ENCODE assay signal across 12 cellular contexts in genomic region chr1:15249032-15249601, GRCh38. TPM values are rescaled to one million over a fixed set of nuclear protein-coding genes. Genes with fewer than 3 reads are reported as not detected.
DNase-seq lines count a peak whose midpoint lies in the region; ATAC-seq, FAIRE-seq and TF ChIP-seq lines count a peak whose summit lies in the region.
"Had no signal": no experiment of that assay in that cellular context is flagged by ENCODE, and none has a peak within 500 bp of the region (broad histone marks: within the 10 kb centered on the region; RNA-seq: fewer than 3 reads in every experiment).

No MANE protein-coding gene starts in this region.

- no peak for FAIRE-seq in pancreas (lab: Jason Lieb, UNC)

- peaks cover 12 to 40% of the 10 kb centered on the region in 2 donors for H3K27me3 Mint-ChIP-seq in CD8-positive, alpha-beta memory T cell

- H3K36me3 Mint-ChIP-seq in CD8-positive, alpha-beta memory T cell, result no peaks in the 10 kb centered on the region

- H3K36me3 ChIP-seq in CD8-positive, alpha-beta memory T cell (ENCODE audit: insufficient read depth, low read length), result no peaks in the 10 kb centered on the region
- no peaks in the 10 kb centered on the region for H3K36me3 ChIP-seq in pancreas

- H3K4me3 Mint-ChIP-seq in CD8-positive, alpha-beta memory T cell, result peak overlapping the region; percentile 10 to 67 (median 55)

- peak; percentile 36 to 73 (median 60) for DNase-seq in CD8-positive, alpha-beta memory T cell
- DNase-seq in M059J (ENCODE audit: low read depth) (peak; percentile 15), EL (no peak), pancreas (no peak)
- DNase-seq in activated T-cell treated with anti-CD3 and anti-CD28 coated beads, Interleukin-2, amount 50 U/mL, for 48 hours, result peak; percentile 64 to 69
- peak; percentile 19 for DNase-seq in stimulated activated CD4-positive, alpha-beta T cell treated with anti-CD3 and anti-CD28 coated beads, Interleukin-12 subunit alpha, Interleukin-12 subunit beta, amount 100 ng/mL, for 4 hours
- DNase-seq: anterior cingulate cortex, PC-9 had no signal

- no peak overlapping the region for H3K4me3 ChIP-seq in CD8-positive, alpha-beta memory T cell (ENCODE audit: low read length)
- no peak overlapping the region for H3K4me3 ChIP-seq in pancreas
- H3K4me3 ChIP-seq: PC-9 had no signal

- peak overlapping the region; percentile 12 to 91 (median 80) for H3K27ac Mint-ChIP-seq in CD8-positive, alpha-beta memory T cell

- no peak overlapping the region for H3K27ac ChIP-seq in CD8-positive, alpha-beta memory T cell (ENCODE audit: low read depth, low read length)
- H3K27ac ChIP-seq in pancreas, result no peak overlapping the region
- H3K27ac ChIP-seq: C4-2B, PC-9 had no signal

- POLR2A ChIA-PET in CD8-positive, alpha-beta memory T cell (lab: Charles Lee), result no interaction called here

- peaks cover 62 to 74% (median 69%) of the 10 kb centered on the region in 3 donors for H3K4me1 Mint-ChIP-seq in CD8-positive, alpha-beta memory T cell

- WGBS in pancreas, 2 donors, result 70 to 78% methylated on average over 6 of the region's 6 CpGs

- CTCF ChIA-PET in CD8-positive, alpha-beta memory T cell (lab: Charles Lee), result no interaction called here

- TF ChIP-seq CTCF in pancreas (IDR thresholded peaks at IDR 0.05), result no peak

- ATAC-seq in GM21528 (IDR thresholded peaks at IDR 0.05; ENCODE audit: low FRiP score, unreplicated experiment) (no peak), HG02571 (IDR thresholded peaks at IDR 0.05; ENCODE audit: unreplicated experiment) (no peak), pancreas (no peak)

- peaks cover 0 to 4% (median 0%) of the 10 kb centered on the region in 5 donors for H3K9me3 Mint-ChIP-seq in CD8-positive, alpha-beta memory T cell

- H3K27me3 ChIP-seq in CD8-positive, alpha-beta memory T cell (ENCODE audit: insufficient read depth, low read length, poor library complexity, severe bottlenecking), result peaks cover 9% of the 10 kb centered on the region
- no peaks in the 10 kb centered on the region for H3K27me3 ChIP-seq in pancreas

- H3K4me1 ChIP-seq in CD8-positive, alpha-beta memory T cell (ENCODE audit: insufficient read depth, low read length), result peaks cover 49% of the 10 kb centered on the region
- H3K4me1 ChIP-seq in pancreas, result no peaks in the 10 kb centered on the region

- no peaks in the 10 kb centered on the region for H3K9me3 ChIP-seq in CD8-positive, alpha-beta memory T cell (ENCODE audit: low read length)
- H3K9me3 ChIP-seq in pancreas, result no peaks in the 10 kb centered on the region

- intact Hi-C loops in pancreas (cut with DNase I), result no loop called here

RNA-seq across cellular contexts. Expression of gene FHAD1, which starts 2.1 kb away (rescaled TPM):
- not detected for total RNA-seq in CD8-positive, alpha-beta memory T cell
- polyA plus RNA-seq in CD8-positive, alpha-beta memory T cell, result not detected
- total RNA-seq in M059J (2014; rRNA removed; shearing (Covaris generic)), result 0.64 and 1.3 TPM in 2 replicates
- 1 to 10 TPM; 1.1 to 5.5 (median 2.2) TPM for total RNA-seq in pancreas
- polyA plus RNA-seq in pancreas, result 1 to 10 TPM in 1 of 2 donors, under 1 TPM in 1; 0.75 to 2.1 TPM
- total RNA-seq: lung microvascular endothelial cell had no signal

Comparison
In these comparisons a context has a peak if more than half of its experiments do, and no peak if none do; other contexts are left out.
1. DNase-seq: peak in CD8-positive, alpha-beta memory T cell (5 of 5), M059J (single experiment), activated T-cell treated with anti-CD3 and anti-CD28 coated beads, Interleukin-2, amount 50 U/mL, for 48 hours (2 of 2) and stimulated activated CD4-positive, alpha-beta T cell treated with anti-CD3 and anti-CD28 coated beads, Interleukin-12 subunit alpha, Interleukin-12 subunit beta, amount 100 ng/mL, for 4 hours (single experiment); none in EL (single experiment) and pancreas (0 of 6).